ENCODE assay signal across 11 cellular contexts in genomic region chr10:23035569-23035968, GRCh38. TPM values are rescaled to one million over a fixed set of nuclear protein-coding genes. Genes with fewer than 3 reads are reported as not detected.
A peak's percentile ranks its signal among the peaks of the same experiment; 100 is the strongest.
DNase-seq lines count a peak whose midpoint lies in the region; FAIRE-seq and TF ChIP-seq lines count a peak whose summit lies in the region.
"Had no signal": no experiment of that assay in that cellular context is flagged by ENCODE, and none has a peak within 500 bp of the region (broad histone marks: within the 10 kb centered on the region; RNA-seq: fewer than 3 reads in every experiment).

No MANE protein-coding gene starts in this region.

- TF ChIP-seq CTCF in epithelial cell of esophagus (IDR thresholded peaks at IDR 0.05; ENCODE audit: insufficient read depth, low read depth, low read length, missing control alignments): peak; percentile 48
- TF ChIP-seq CTCF in retinal pigment epithelial cell (conservative IDR thresholded peaks at IDR 0.05; ENCODE audit: low read depth, low read length): peak; percentile 73

- H3K4me3 ChIP-seq in epithelial cell of esophagus (ENCODE audit: low read length) (no peak overlapping the region), retinal pigment epithelial cell (ENCODE audit: low read length) (no peak overlapping the region)
- H3K4me3 ChIP-seq: BLaER1 had no signal

- no peak for TF ChIP-seq POLR2A in GM12891 (IDR thresholded peaks at IDR 0.05; ENCODE audit: low read depth, low read length)

- FAIRE-seq in GM12891 (lab: Jason Lieb, UNC): no peak

- DNase-seq in SIG-M5 treated with dmso at 0.1 percent for 504 hours (lab: John Stamatoyannopoulos, UW; ENCODE audit: unreplicated experiment) (peak; percentile 1), SIG-M5 (lab: John Stamatoyannopoulos, UW) (no peak), OCI-M1 (lab: John Stamatoyannopoulos, UW) (peak; percentile 33), epithelial cell of esophagus (ENCODE audit: low read depth) (peak; percentile 26), retinal pigment epithelial cell (ENCODE audit: low read depth) (peak; percentile 23), T-helper 1 cell (no peak), dedifferentiated amniotic fluid mesenchymal stem cell (ENCODE audit: extremely low spot score) (no peak), GM12891 (ENCODE audit: insufficient read length, low spot score) (no peak)
- DNase-seq: GOT3, NCI-H187 had no signal

TF ChIP-seq in GM12891, 5 proteins besides CTCF, POLR2A, EP300 and RAD21:
- TF ChIP-seq POLR2AphosphoS5 (IDR thresholded peaks at IDR 0.05; ENCODE audit: low read depth, low read length) (no peak), TAF1 (IDR thresholded peaks at IDR 0.05; ENCODE audit: low read depth, low read length) (no peak), PAX5 (IDR thresholded peaks at IDR 0.05; ENCODE audit: insufficient read depth, low read length, severe bottlenecking) (no peak), POU2F2 (IDR thresholded peaks at IDR 0.05; ENCODE audit: low read depth, low read length) (no peak), SPI1 (IDR thresholded peaks at IDR 0.05; ENCODE audit: low read depth, low read length) (no peak)

RNA-seq across cellular contexts. Expression of gene MSRB2, which starts 59.8 kb away (rescaled TPM):
- polyA plus RNA-seq in GM12891 (2012; ENCODE audit: low read depth, missing spikeins): 4.5 TPM

Comparison
In these comparisons a context has a peak if more than half of its experiments do, and no peak if none do; other contexts are left out.
1. DNase-seq: peak in SIG-M5 treated with dmso at 0.1 percent for 504 hours (single experiment), OCI-M1 (single experiment), epithelial cell of esophagus (single experiment) and retinal pigment epithelial cell (single experiment); none in SIG-M5 (single experiment), T-helper 1 cell (0 of 5), dedifferentiated amniotic fluid mesenchymal stem cell (single experiment) and GM12891 (single experiment).